22 cellular contexts compared by ENCODE assay signal in the genomic region with DNA sequence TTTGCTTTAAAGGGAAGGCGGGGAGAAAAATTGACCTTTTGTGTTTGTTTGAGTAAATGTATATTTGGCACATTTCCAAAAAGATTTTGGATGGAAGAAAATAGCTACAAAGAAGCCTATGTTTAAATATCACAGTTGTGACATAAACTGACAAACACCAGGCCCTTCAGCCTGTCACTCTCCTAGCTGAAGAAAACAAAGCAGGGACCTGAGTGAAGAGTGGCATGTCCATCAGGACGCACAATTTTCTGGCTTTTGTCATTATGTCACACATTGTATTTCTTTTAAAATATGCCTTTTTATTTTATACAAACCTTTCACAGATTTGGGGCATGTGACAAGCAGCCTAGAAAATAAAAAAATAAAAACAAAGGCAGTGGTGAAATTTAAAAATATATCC.
"Had no signal": no experiment of that assay in that cellular context is flagged by ENCODE, and none has a peak within 500 bp of the region (broad histone marks: within the 10 kb centered on the region; RNA-seq: fewer than 3 reads in every experiment).

No MANE protein-coding gene starts in this region.

- H3K27ac ChIP-seq: foreskin keratinocyte, left ventricle myocardium inferior, lower lobe of right lung, parathyroid adenoma, prostate gland, right lobe of liver, suprapubic skin, thyroid gland, upper lobe of left lung, uterus had no signal

- H3K4me1 ChIP-seq: foreskin keratinocyte, left ventricle myocardium inferior, lower lobe of right lung, parathyroid adenoma, prostate gland, right lobe of liver, suprapubic skin, thyroid gland, upper lobe of left lung, uterus had no signal

- FAIRE-seq: endothelial cell of umbilical vein, keratinocyte had no signal

- H3K9ac ChIP-seq: parathyroid adenoma had no signal

- H3K79me2 ChIP-seq: parathyroid adenoma had no signal

- H3K4me3 ChIP-seq: left ventricle myocardium inferior, lower lobe of right lung, prostate gland, right lobe of liver, suprapubic skin, thyroid gland, upper lobe of left lung, uterus had no signal

- ATAC-seq: foreskin keratinocyte; left cardiac atrium; lower lobe of right lung; natural killer cell treated with Interleukin-12 subunit alpha and Interleukin-12 subunit beta and Interleukin-15 and Interleukin-18, amount 100 ng/mL, for 72 hours; right lobe of liver; stimulated activated effector memory CD8-positive, alpha-beta T cell treated with anti-CD3 and anti-CD28 coated beads, Interleukin-12 subunit alpha, Interleukin-12 subunit beta, amount 100 ng/mL, for 72 hours; stimulated activated naive CD8-positive, alpha-beta T cell treated with anti-CD3 and anti-CD28 coated beads, Interleukin-15, Interleukin-2, amounts not matched to agents 100 U/mL and 50 U/mL, for 24 hours had no signal

- H3K36me3 ChIP-seq: left ventricle myocardium inferior, lower lobe of right lung, prostate gland, right lobe of liver, suprapubic skin, thyroid gland, upper lobe of left lung, uterus had no signal

- DNase-seq: erythroblast; foreskin keratinocyte; immature natural killer cell; left cardiac atrium; left ventricle myocardium inferior; lower lobe of right lung; midbrain; retina; right lobe of liver; stimulated activated CD4-positive, alpha-beta T cell treated with anti-CD3 and anti-CD28 coated beads, Interleukin-4, amount 100 ng/mL, for 1 hour; stimulated activated CD8-positive, alpha-beta memory T cell treated with anti-CD3 and anti-CD28 coated beads, Interleukin-4, amount 100 ng/mL, for 48 hours; stimulated activated naive CD8-positive, alpha-beta T cell treated with anti-CD3 and anti-CD28 coated beads, Interleukin-15, Interleukin-2, amounts not matched to agents 100 U/mL and 50 U/mL, for 24 hours; thyroid gland; upper lobe of left lung; uterus had no signal

- H3K27me3 ChIP-seq: right lobe of liver, suprapubic skin, thyroid gland, upper lobe of left lung, uterus had no signal

- H3K9me3 ChIP-seq: left ventricle myocardium inferior, lower lobe of right lung, prostate gland, right lobe of liver, suprapubic skin, thyroid gland, upper lobe of left lung, uterus had no signal
